In genomic region chr2:219968685-219969345, GRCh38 we compare ENCODE assay signal across 19 cellular contexts.
A peak's percentile ranks its signal among the peaks of the same experiment; 100 is the strongest.
DNase-seq lines count a peak whose midpoint lies in the region; ATAC-seq, FAIRE-seq and TF ChIP-seq lines count a peak whose summit lies in the region.
"Had no signal": no experiment of that assay in that cellular context is flagged by ENCODE, and none has a peak within 500 bp of the region (broad histone marks: within the 10 kb centered on the region; RNA-seq: fewer than 3 reads in every experiment).

No MANE protein-coding gene starts in this region.

- CTCF ChIA-PET in WTC11 (lab: Charles Lee): no interaction called here

- H3K9me3 Mint-ChIP-seq in WTC11: no peaks in the 10 kb centered on the region
- no peaks in the 10 kb centered on the region for H3K9me3 Mint-ChIP-seq in activated naive CD8-positive, alpha-beta T cell treated with anti-CD3 and anti-CD28 coated beads for 36 hours
- H3K9me3 Mint-ChIP-seq: activated CD4-positive, alpha-beta T cell treated with anti-CD3 and anti-CD28 coated beads, Interleukin-2, amount 10 ng/mL, durations not matched to agents 24 days and 14 days; T-helper 2 cell treated with Interferon-gamma antibody and Interleukin-4, amounts not matched to agents 5 μg/mL and 100 μg/mL, for 36 hours had no signal

- TF ChIP-seq CTCF in WTC11 (IDR thresholded peaks at IDR 0.05): no peak

- DNase-seq in Ammon's horn (ENCODE audit: low spot score): peak; percentile 14
- peak; percentile 56 for DNase-seq in HS-27A (ENCODE audit: low read depth)
- DNase-seq in WTC11 (ENCODE audit: low spot score): no peak
- peak; percentile 77 for DNase-seq in kidney tubule cell (ENCODE audit: low spot score)
- DNase-seq in activated CD8-positive, alpha-beta memory T cell treated with anti-CD3 and anti-CD28 coated beads, Interleukin-2, amount 50 U/mL, for 4 hours: no peak
- DNase-seq in GM12892 (ENCODE audit: insufficient read length): no peak
- no peak for DNase-seq in activated naive CD8-positive, alpha-beta T cell treated with anti-CD3 and anti-CD28 coated beads for 36 hours
- DNase-seq: activated CD4-positive, alpha-beta T cell treated with anti-CD3 and anti-CD28 coated beads, Interleukin-2, amount 10 ng/mL, durations not matched to agents 24 days and 14 days; activated T-cell treated with anti-CD3 and anti-CD28 coated beads, Interleukin-2, amount 50 U/mL, for 48 hours; AML-193; dermis blood vessel endothelial cell; Kasumi-1; NCI-H1694; NCI-H526; pancreas; Peyer's patch; testis had no signal

- no peak for TF ChIP-seq POLR2A in GM12892 (IDR thresholded peaks at IDR 0.05; ENCODE audit: low read depth, low read length)

- no peaks in the 10 kb centered on the region for H3K36me3 Mint-ChIP-seq in WTC11
- H3K36me3 Mint-ChIP-seq in activated naive CD8-positive, alpha-beta T cell treated with anti-CD3 and anti-CD28 coated beads for 36 hours: no peaks in the 10 kb centered on the region

- peaks cover 38% of the 10 kb centered on the region for H3K27me3 Mint-ChIP-seq in WTC11 (ENCODE audit: low read depth)
- no peaks in the 10 kb centered on the region for H3K27me3 Mint-ChIP-seq in activated naive CD8-positive, alpha-beta T cell treated with anti-CD3 and anti-CD28 coated beads for 36 hours
- H3K27me3 Mint-ChIP-seq: activated CD4-positive, alpha-beta T cell treated with anti-CD3 and anti-CD28 coated beads, Interleukin-2, amount 10 ng/mL, durations not matched to agents 24 days and 14 days had no signal

- no peak for ATAC-seq in WTC11
- no peak for ATAC-seq in HG03108 (IDR thresholded peaks at IDR 0.05; ENCODE audit: unreplicated experiment)
- ATAC-seq: pancreas had no signal

- H3K27ac Mint-ChIP-seq in WTC11: no peak overlapping the region
- H3K27ac Mint-ChIP-seq in activated naive CD8-positive, alpha-beta T cell treated with anti-CD3 and anti-CD28 coated beads for 36 hours: no peak overlapping the region
- H3K27ac Mint-ChIP-seq: activated CD4-positive, alpha-beta T cell treated with anti-CD3 and anti-CD28 coated beads, Interleukin-2, amount 10 ng/mL, durations not matched to agents 24 days and 14 days; T-helper 2 cell treated with Interferon-gamma antibody and Interleukin-4, amounts not matched to agents 5 μg/mL and 100 μg/mL, for 36 hours had no signal

- no peak for FAIRE-seq in GM12892 (lab: Jason Lieb, UNC)
- FAIRE-seq: pancreas had no signal

- peaks cover 36% of the 10 kb centered on the region for H3K4me1 Mint-ChIP-seq in WTC11
- H3K4me1 Mint-ChIP-seq in activated naive CD8-positive, alpha-beta T cell treated with anti-CD3 and anti-CD28 coated beads for 36 hours: no peaks in the 10 kb centered on the region
- H3K4me1 Mint-ChIP-seq: activated CD4-positive, alpha-beta T cell treated with anti-CD3 and anti-CD28 coated beads, Interleukin-2, amount 10 ng/mL, durations not matched to agents 24 days and 14 days had no signal

- H3K4me3 Mint-ChIP-seq in WTC11: no peak overlapping the region
- H3K4me3 Mint-ChIP-seq in activated naive CD8-positive, alpha-beta T cell treated with anti-CD3 and anti-CD28 coated beads for 36 hours: no peak overlapping the region
- H3K4me3 Mint-ChIP-seq: activated CD4-positive, alpha-beta T cell treated with anti-CD3 and anti-CD28 coated beads, Interleukin-2, amount 10 ng/mL, durations not matched to agents 24 days and 14 days; T-helper 2 cell treated with Interferon-gamma antibody and Interleukin-4, amounts not matched to agents 5 μg/mL and 100 μg/mL, for 36 hours had no signal

- POLR2A ChIA-PET in WTC11 (lab: Charles Lee): interaction anchor here (0.7 kb wide), 1 partner anchor 1522 kb away, joined by 3 read pairs; no protein-coding TSS in a partner anchor

TF ChIP-seq in WTC11, 78 proteins besides CTCF, POLR2A, EP300 and RAD21:
- peak; percentile 16; the same call in 1 of the 2 replicates for TF ChIP-seq USF2 (CRISPR knock-in tag; IDR thresholded peaks at IDR 0.05)
- no peak for TF ChIP-seq GABPB1 (CRISPR knock-in tag; IDR thresholded peaks at IDR 0.05)
- TF ChIP-seq TEAD1 (CRISPR knock-in tag; IDR thresholded peaks at IDR 0.05): no peak
- TF ChIP-seq E2F4 (CRISPR knock-in tag; IDR thresholded peaks at IDR 0.05; ENCODE audit: borderline replicate concordance, low read depth): no peak
- TF ChIP-seq FOXP1 (CRISPR knock-in tag; IDR thresholded peaks at IDR 0.05; ENCODE audit: borderline replicate concordance): no peak
TF ChIP-seq in WTC11: peak in this region for 1.

Comparison
In these comparisons a context has a peak if more than half of its experiments do, and no peak if none do; other contexts are left out.
1. DNase-seq: peak in Ammon's horn (single experiment), HS-27A (single experiment) and kidney tubule cell (single experiment); none in WTC11 (single experiment), activated CD8-positive, alpha-beta memory T cell treated with anti-CD3 and anti-CD28 coated beads, Interleukin-2, amount 50 U/mL, for 4 hours (single experiment), GM12892 (single experiment) and activated naive CD8-positive, alpha-beta T cell treated with anti-CD3 and anti-CD28 coated beads for 36 hours (single experiment).